Comparison of ENCODE assay signal across 1 cellular context in genomic region chr3:66404903-66405700, GRCh38.
TF ChIP-seq lines count a peak whose summit lies in the region.

No MANE protein-coding gene starts in this region.

TF ChIP-seq in IMR-90, 13 proteins besides CTCF, POLR2A, EP300 and RAD21 (continued from another document):
- no peak for TF ChIP-seq ELK1 (IDR thresholded peaks at IDR 0.05; ENCODE audit: borderline replicate concordance, low read depth, low read length)
TF ChIP-seq in IMR-90: peak in this region for 0.
